ENCODE assay signal across 19 cellular contexts in the genomic region with DNA sequence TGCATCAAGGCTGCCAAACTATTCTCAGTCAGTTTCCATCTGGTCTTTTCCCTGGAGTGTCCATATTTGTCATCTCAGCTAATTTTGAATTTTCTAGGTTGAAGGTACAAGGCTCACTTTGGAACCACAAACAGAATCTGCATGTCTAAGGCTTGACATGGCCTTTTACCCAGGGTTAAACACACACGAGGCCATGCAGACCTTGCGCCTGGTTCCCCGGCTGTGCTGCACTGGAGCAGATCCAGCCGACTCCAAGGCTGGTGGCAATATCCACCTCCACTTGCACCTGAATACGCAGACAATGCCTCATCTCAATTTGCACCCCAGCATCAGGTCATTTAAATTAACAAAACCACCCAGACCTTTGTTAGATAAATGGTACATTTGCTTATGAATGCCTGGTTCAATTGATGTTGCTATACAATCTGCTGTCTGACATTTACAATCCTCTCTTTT.
DNase-seq lines count a peak whose midpoint lies in the region; ATAC-seq, FAIRE-seq and TF ChIP-seq lines count a peak whose summit lies in the region.
"Had no signal": no experiment of that assay in that cellular context is flagged by ENCODE, and none has a peak within 500 bp of the region (broad histone marks: within the 10 kb centered on the region; RNA-seq: fewer than 3 reads in every experiment).

No MANE protein-coding gene starts in this region.

- H3K4me3 ChIP-seq in H7 (ENCODE audit: insufficient read depth, low read depth, low read length) (no peak overlapping the region), right lobe of liver (no peak overlapping the region)
- H3K4me3 ChIP-seq: GM12878 had no signal

- TF ChIP-seq POLR2A in right lobe of liver (IDR thresholded peaks at IDR 0.05), result no peak
- no peak for TF ChIP-seq POLR2A in H54 (IDR thresholded peaks at IDR 0.05; ENCODE audit: low read depth, low read length)

- peak overlapping the region in 1 of 3 donors; percentile 6 for H3K27ac ChIP-seq in right lobe of liver
- H3K27ac ChIP-seq: HL-60, KMS-11 had no signal

- peaks cover 0 to 13% (median 3%) of the 10 kb centered on the region in 4 donors for H3K4me1 ChIP-seq in right lobe of liver

- DNase-seq in H7 (peak; percentile 74), NCI-H146 treated with DMSO at 0.1 percent for 48 hours (lab: John Stamatoyannopoulos, UW; ENCODE audit: unreplicated experiment) (peak; percentile 17), iPS DF 4.7 (ENCODE audit: extremely low read depth, low spot score) (peak; percentile 51), right lobe of liver (peak; percentile 50 to 82 (median 70)), H54 (ENCODE audit: insufficient read length, low spot score) (no peak), activated gamma-delta T cell treated with Interleukin-2 at 50 U/mL for 16 hours (no peak)
- DNase-seq: DND-41, GDM1, HCEC 1CT, NCI-H1048, NCI-H1436 treated with DMSO at 0.1 percent for 48 hours, NCI-H510A treated with DMSO at 0.1 percent for 48 hours had no signal

- 25% methylated on average over 4 of the region's 5 CpGs for WGBS in right lobe of liver (ENCODE audit: insufficient coverage, low coverage, low lambda C conversion rate, missing lambda C conversion rate)

- no peaks in the 10 kb centered on the region for H3K36me3 ChIP-seq in H7 (replicated peaks; ENCODE audit: control insufficient read depth, insufficient read depth, low read length)
- H3K36me3 ChIP-seq in right lobe of liver, result no peaks in the 10 kb centered on the region

- intact Hi-C loops in right lobe of liver (cut with DNase I), result no loop called here

- ATAC-seq in right lobe of liver (peak; percentile 85 to 91 (median 88)), GM21528 (IDR thresholded peaks at IDR 0.05; ENCODE audit: low FRiP score, unreplicated experiment) (no peak), HG03097 (IDR thresholded peaks at IDR 0.05; ENCODE audit: low FRiP score, unreplicated experiment) (no peak)
- ATAC-seq: GM12878, Panc1 had no signal

- TF ChIP-seq CTCF in right lobe of liver (IDR thresholded peaks at IDR 0.05), result no peak

- H3K27me3 ChIP-seq in H7 (ENCODE audit: control insufficient read depth, insufficient read depth, low read length) (peaks cover 15% of the 10 kb centered on the region), right lobe of liver (no peaks in the 10 kb centered on the region)

- no peaks in the 10 kb centered on the region for H3K9me3 ChIP-seq in right lobe of liver

- FAIRE-seq in H54 (lab: Jason Lieb, UNC), result no peak
- FAIRE-seq: GM12878, HTR-8/SVneo had no signal

Comparison
In these comparisons a context has a peak if more than half of its experiments do, and no peak if none do; other contexts are left out.
1. DNase-seq: peak in H7 (single experiment), NCI-H146 treated with DMSO at 0.1 percent for 48 hours (single experiment), iPS DF 4.7 (single experiment) and right lobe of liver (3 of 3); none in H54 (single experiment) and activated gamma-delta T cell treated with Interleukin-2 at 50 U/mL for 16 hours (single experiment).
2. ATAC-seq: peak in right lobe of liver (4 of 4); none in GM21528 (single experiment) and HG03097 (single experiment).